ENCODE assay signal across 30 cellular contexts in genomic region chr5:149957855-149958254, GRCh38. TPM values are rescaled to one million over a fixed set of nuclear protein-coding genes. Genes with fewer than 3 reads are reported as not detected.
DNase-seq lines count a peak whose midpoint lies in the region; ATAC-seq, FAIRE-seq and TF ChIP-seq lines count a peak whose summit lies in the region.
"Had no signal": no experiment of that assay in that cellular context is flagged by ENCODE, and none has a peak within 500 bp of the region (broad histone marks: within the 10 kb centered on the region; RNA-seq: fewer than 3 reads in every experiment).

No MANE protein-coding gene starts in this region.

- intact Hi-C loops in CD8-positive, alpha-beta T cell (cut with DNase I, micrococcal nuclease): no loop called here

- no peak overlapping the region for H3K27ac ChIP-seq in H1 (ENCODE audit: low read depth, low read length)
- H3K27ac ChIP-seq in CD8-positive, alpha-beta T cell (ENCODE audit: low read depth, low read length): no peak overlapping the region
- H3K27ac ChIP-seq: heart left ventricle, pancreas, SJSA1, thoracic aorta had no signal

- no peak overlapping the region for H2BK15ac ChIP-seq in H1 (ENCODE audit: low read length)

- H4K20me1 ChIP-seq in H1 (replicated peaks in 1 of 2; ENCODE audit: control insufficient read depth in 1 of 2, insufficient read depth in 2 of 2, low read length in 2 of 2): peaks cover 0 to 2% of the 10 kb centered on the region in 2 experiments

- H3K4me3 Mint-ChIP-seq in nephron progenitor cell: no peak overlapping the region
- H3K4me3 Mint-ChIP-seq in CD8-positive, alpha-beta T cell: no peak overlapping the region
- H3K4me3 Mint-ChIP-seq: activated T-cell treated with anti-CD3 and anti-CD28 coated beads, Interleukin-2, amount 50 U/mL, for 4 hours; natural killer cell treated with Interleukin-12 subunit alpha and Interleukin-12 subunit beta and Interleukin-15 and Interleukin-18, amount 100 ng/mL, for 72 hours; T-cell had no signal

- TF ChIP-seq RAD21 in Ishikawa (IDR thresholded peaks at IDR 0.05; ENCODE audit: low read depth) (no peak), H1 (IDR thresholded peaks at IDR 0.05 in 1 of 2, conservative IDR thresholded peaks at IDR 0.05 in 1 of 2; ENCODE audit: low read depth in 2 of 2, low read length in 2 of 2) (no peak)

- H3K36me3 Mint-ChIP-seq in nephron progenitor cell (ENCODE audit: low read depth): peaks cover 4% of the 10 kb centered on the region
- peaks cover 13% of the 10 kb centered on the region for H3K36me3 Mint-ChIP-seq in CD8-positive, alpha-beta T cell

- peaks cover 55% of the 10 kb centered on the region for H3K4me1 Mint-ChIP-seq in nephron progenitor cell
- H3K4me1 Mint-ChIP-seq in CD8-positive, alpha-beta T cell (ENCODE audit: low read depth): peaks cover 32% of the 10 kb centered on the region

- no peak overlapping the region for H3K4ac ChIP-seq in H1 (replicated peaks; ENCODE audit: insufficient read length, low read depth, low read length)

- no peak overlapping the region for H3K9ac ChIP-seq in H1 (replicated peaks in 1 of 4; ENCODE audit: extremely low read depth in 1 of 4, low read depth in 3 of 4, low read length in 3 of 4)

- FAIRE-seq in H1 (lab: Jason Lieb, UNC): no peak
- FAIRE-seq: pancreas, TTC549 had no signal

- H2AFZ ChIP-seq in H1 (ENCODE audit: low read length): 0 out of 2 replicates have a peak overlapping the region, but pooled peaks have one; percentile 34

- H2BK20ac ChIP-seq in H1 (ENCODE audit: low read length): no peak overlapping the region

- peaks cover 0 to 8% (median 5%) of the 10 kb centered on the region in 4 experiments; a peak in 4 of 7 replicates for H3K4me1 ChIP-seq in H1 (replicated peaks in 1 of 4; ENCODE audit: control insufficient read depth in 3 of 4, insufficient read depth in 4 of 4, low read length in 3 of 4)
- H3K4me1 ChIP-seq in CD8-positive, alpha-beta T cell (ENCODE audit: insufficient read depth, low read length): peaks cover 26% of the 10 kb centered on the region

- CTCF ChIA-PET in H1 (lab: Charles Lee; ENCODE audit: partially characterized antibody): interaction anchor here (0.7 to 8.5 kb wide), 12 partner anchors 9 to 305 kb away, joined by 3 to 112 read pairs (median 6); partner anchors contain the start of gene PDE6A
- CTCF ChIA-PET in CD8-positive, alpha-beta T cell (lab: Charles Lee): interaction anchor here (1.7 to 3.3 kb wide), 3 partner anchors 33 to 301 kb away, joined by 3 to 20 read pairs (median 11); no protein-coding TSS in a partner anchor

- no peak overlapping the region for H4K8ac ChIP-seq in H1 (ENCODE audit: extremely low read depth, insufficient read depth, low read length)

- no peak for ATAC-seq in CD8-positive, alpha-beta T cell
- no peak for ATAC-seq in omental fat pad (ENCODE audit: low FRiP score)
- ATAC-seq: activated T-cell treated with anti-CD3 and anti-CD28 coated beads, Interleukin-2, amount 50 U/mL, for 4 hours; heart left ventricle; left lung; natural killer cell treated with Interleukin-12 subunit alpha and Interleukin-12 subunit beta and Interleukin-15 and Interleukin-18, amount 100 ng/mL, for 72 hours; pancreas; right cardiac atrium; T-cell had no signal

- H3K27ac Mint-ChIP-seq in nephron progenitor cell: no peak overlapping the region
- H3K27ac Mint-ChIP-seq in CD8-positive, alpha-beta T cell: no peak overlapping the region
- H3K27ac Mint-ChIP-seq: brain; CD4-positive, CD25-positive, alpha-beta regulatory T cell; T-cell had no signal

- no peaks in the 10 kb centered on the region for H3K79me2 ChIP-seq in H1 (ENCODE audit: control insufficient read depth in 1 of 2, insufficient read depth in 2 of 2, low read length in 2 of 2)

- TF ChIP-seq EP300 in Ishikawa (IDR thresholded peaks at IDR 0.05; ENCODE audit: borderline replicate concordance) (peak; percentile 67; the same call in 1 of the 2 replicates), H1 (IDR thresholded peaks at IDR 0.05; ENCODE audit: borderline replicate concordance in 1 of 2, low read depth in 2 of 2, low read length in 2 of 2) (no peak)

- H3K14ac ChIP-seq in H1 (ENCODE audit: insufficient read length): no peak overlapping the region

- H3K23ac ChIP-seq in H1 (ENCODE audit: insufficient read length): no peak overlapping the region

- H3K4me2 ChIP-seq in H1 (ENCODE audit: insufficient read depth in 1 of 2, low read depth in 2 of 2, low read length in 2 of 2): no peak overlapping the region

- no peaks in the 10 kb centered on the region for H3K9me3 Mint-ChIP-seq in nephron progenitor cell
- no peaks in the 10 kb centered on the region for H3K9me3 Mint-ChIP-seq in CD8-positive, alpha-beta T cell
- H3K9me3 Mint-ChIP-seq: activated T-cell treated with anti-CD3 and anti-CD28 coated beads, Interleukin-2, amount 50 U/mL, for 4 hours; brain; CD4-positive, CD25-positive, alpha-beta regulatory T cell; natural killer cell treated with Interleukin-12 subunit alpha and Interleukin-12 subunit beta and Interleukin-15 and Interleukin-18, amount 100 ng/mL, for 72 hours; T-cell had no signal

- POLR2A ChIA-PET in H1 (lab: Charles Lee; ENCODE audit: partially characterized antibody): no interaction called here
- POLR2A ChIA-PET in CD8-positive, alpha-beta T cell (lab: Charles Lee): no interaction called here

- no peak overlapping the region for H2BK120ac ChIP-seq in H1 (replicated peaks; ENCODE audit: low read depth, low read length)

- H2BK12ac ChIP-seq in H1 (ENCODE audit: low read depth, low read length): no peak overlapping the region

- no peak overlapping the region for H3K4me3 ChIP-seq in H1 (ENCODE audit: extremely low read depth in 1 of 4, insufficient read depth in 2 of 4, low read depth in 3 of 4, low read length in 4 of 4)
- no peak overlapping the region for H3K4me3 ChIP-seq in CD8-positive, alpha-beta T cell (ENCODE audit: low read depth, low read length)
- H3K4me3 ChIP-seq: heart left ventricle, left lung, pancreas, SJSA1, thoracic aorta had no signal

- WGBS in H1 (ENCODE audit: extremely low coverage in 1 of 2, insufficient coverage in 1 of 2, insufficient read length in 1 of 2, insufficient replicate concordance in 2 of 2, low coverage in 1 of 2, low lambda C conversion rate in 2 of 2, missing lambda C conversion rate in 1 of 2), 2 experiments: 88% methylated on average over 4 of the region's 4 CpGs; no CpG with 5 or more reads in 1 of the 2 experiments

- peaks cover 9% of the 10 kb centered on the region for H3K23me2 ChIP-seq in H1 (ENCODE audit: low read depth, low read length)

- H4K91ac ChIP-seq in H1 (replicated peaks; ENCODE audit: insufficient read length, low read length): no peak overlapping the region

- no peak overlapping the region for H3K56ac ChIP-seq in H1 (replicated peaks; ENCODE audit: insufficient read length, low read depth, low read length)

- H4K5ac ChIP-seq in H1 (ENCODE audit: insufficient read length, low read depth, low read length): no peak overlapping the region

- H3K27me3 Mint-ChIP-seq in nephron progenitor cell (ENCODE audit: low read depth, poor library complexity): no peaks in the 10 kb centered on the region
- H3K27me3 Mint-ChIP-seq in CD8-positive, alpha-beta T cell (ENCODE audit: low read depth): no peaks in the 10 kb centered on the region
- H3K27me3 Mint-ChIP-seq: CD4-positive, CD25-positive, alpha-beta regulatory T cell; T-cell had no signal

- TF ChIP-seq POLR2A in H1 (IDR thresholded peaks at IDR 0.05; ENCODE audit: control extremely low read depth in 1 of 2, low read depth in 2 of 2, low read length in 2 of 2): no peak

- TF ChIP-seq CTCF in H1 (IDR thresholded peaks at IDR 0.05; ENCODE audit: control extremely low read depth in 1 of 3, insufficient read depth in 1 of 3, low read depth in 1 of 3, low read length in 3 of 3): no peak
- no peak for TF ChIP-seq CTCF in nephron progenitor cell (IDR thresholded peaks at IDR 0.05)
- no peak for TF ChIP-seq CTCF in CD8-positive, alpha-beta T cell (IDR thresholded peaks at IDR 0.05)
- no peak for TF ChIP-seq CTCF in omental fat pad (IDR thresholded peaks at IDR 0.05)

- H2BK5ac ChIP-seq in H1 (ENCODE audit: low read depth, low read length): no peak overlapping the region

- no peaks in the 10 kb centered on the region for H3K79me1 ChIP-seq in H1 (ENCODE audit: low read depth, low read length)

- DNase-seq in ELR (ENCODE audit: low read depth) (peak; percentile 73), H1 (ENCODE audit: low read depth in 1 of 2, low spot score in 2 of 2) (no peak), nephron progenitor cell (peak; percentile 20), omental fat pad (ENCODE audit: low spot score) (no peak)
- no peak for DNase-seq in stimulated activated CD4-positive, alpha-beta T cell treated with anti-CD3 and anti-CD28 coated beads, Interleukin-4, amount 100 ng/mL, for 4 hours
- no peak for DNase-seq in CD8-positive, alpha-beta T cell
- DNase-seq: activated CD4-positive, alpha-beta T cell treated with anti-CD3 and anti-CD28 coated beads for 4 hours; activated T-cell treated with anti-CD3 and anti-CD28 coated beads, Interleukin-2, amount 50 U/mL, for 4 hours; CD4-positive, CD25-positive, alpha-beta regulatory T cell; DMS 273 treated with DMSO at 0.1 percent for 48 hours; effector CD4-positive, alpha-beta T cell; erythroblast; GDM1; GOT3; heart left ventricle; left lung; midbrain; NCI-H1092 treated with DMSO at 0.1 percent for 48 hours; NCI-H2081 treated with DMSO at 0.1 percent for 48 hours; NCI-H446 treated with DMSO at 0.1 percent for 48 hours; pancreas; right cardiac atrium; stimulated activated naive CD4-positive, alpha-beta T cell treated with Interleukin-2 at 50 U/mL for 16 hours; T-cell had no signal

- no peak overlapping the region for H2AK5ac ChIP-seq in H1 (ENCODE audit: low read depth, low read length)

- H3K27me3 ChIP-seq in H1 (replicated peaks in 1 of 4; ENCODE audit: control insufficient read depth in 3 of 4, extremely low read depth in 1 of 4, insufficient read depth in 3 of 4, low read length in 3 of 4): peaks cover 0 to 5% (median 1%) of the 10 kb centered on the region in 4 experiments; a peak in 3 of 7 replicates
- no peaks in the 10 kb centered on the region for H3K27me3 ChIP-seq in CD8-positive, alpha-beta T cell (ENCODE audit: insufficient read depth, low read length)
- H3K27me3 ChIP-seq: heart left ventricle, left lung, pancreas, SJSA1 had no signal

- no peaks in the 10 kb centered on the region for H3K36me3 ChIP-seq in H1 (ENCODE audit: control insufficient read depth in 2 of 4, insufficient read depth in 4 of 4, low read length in 3 of 4)
- no peaks in the 10 kb centered on the region for H3K36me3 ChIP-seq in CD8-positive, alpha-beta T cell (ENCODE audit: insufficient read depth, low read length)
- H3K36me3 ChIP-seq: heart left ventricle, left lung, pancreas, thoracic aorta had no signal

- H3K9me3 ChIP-seq in H1 (ENCODE audit: insufficient read depth in 2 of 2, low read depth in 1 of 2, low read length in 1 of 2): no peaks in the 10 kb centered on the region
- no peaks in the 10 kb centered on the region for H3K9me3 ChIP-seq in CD8-positive, alpha-beta T cell (ENCODE audit: low read length)
- H3K9me3 ChIP-seq: heart left ventricle, left lung, pancreas, SJSA1, thoracic aorta had no signal

- H3K18ac ChIP-seq in H1 (ENCODE audit: extremely low read depth, low read length): no peak overlapping the region

RNA-seq across cellular contexts. Expression of gene SLC26A2, which starts 2.7 kb away (rescaled TPM):
- total RNA-seq in H1 (2021; fragmentation: NEBNext Ultra II Directional; extraction: Animal tissue kit (Norgen Biotek cat#: 25700)): 10.9 and 11.4 TPM in 2 replicates
- 2.2 and 3.7 TPM in 2 replicates for polyA plus RNA-seq in H1 (2011; rRNA removed)
- polyA plus RNA-seq in H1 (2011; cell fraction: cytosol; rRNA removed): 3.4 TPM
- 2.7 TPM for polyA plus RNA-seq in H1 (2011; cell fraction: nucleus; rRNA removed)
- 3.0 to 6.3 TPM (median 4.2 TPM) in 4 replicates for polyA plus RNA-seq in H1 (2012, experiment 1 of 2)
- 0.38 TPM for polyA plus RNA-seq in H1 (2012, experiment 2 of 2)
- 11.1 TPM for polyA plus RNA-seq in H1 (2013, experiment 1 of 2)
- 12.4 TPM for polyA plus RNA-seq in H1 (2013, experiment 2 of 2)
- 24.4 and 34.0 TPM in 2 replicates for polyA minus RNA-seq in H1 (2011; rRNA and poly(A)+ RNA removed)
- 9.8 TPM for polyA minus RNA-seq in H1 (2011; cell fraction: cytosol; rRNA and poly(A)+ RNA removed)
- polyA minus RNA-seq in H1 (2011; cell fraction: nucleus; rRNA and poly(A)+ RNA removed): 11.9 TPM
- 1 to 10 TPM; 2.0 to 2.2 TPM for total RNA-seq in CD8-positive, alpha-beta T cell
- total RNA-seq in omental fat pad: 10 to 100 TPM; 14.8 to 21.8 (median 16.6) TPM

RNA-seq across cellular contexts. Expression of gene PDE6A, which starts 13.3 kb away (rescaled TPM):
- not detected in 2 replicates for total RNA-seq in H1 (2021; fragmentation: NEBNext Ultra II Directional; extraction: Animal tissue kit (Norgen Biotek cat#: 25700))
- polyA plus RNA-seq in H1 (2011; rRNA removed): not detected in 2 replicates
- polyA plus RNA-seq in H1 (2011; cell fraction: cytosol; rRNA removed): not detected
- not detected for polyA plus RNA-seq in H1 (2011; cell fraction: nucleus; rRNA removed)
- polyA plus RNA-seq in H1 (2012, experiment 1 of 2): not detected in 4 replicates
- polyA plus RNA-seq in H1 (2012, experiment 2 of 2): not detected
- 0.02 TPM for polyA plus RNA-seq in H1 (2013, experiment 1 of 2)
- not detected for polyA plus RNA-seq in H1 (2013, experiment 2 of 2)
- not detected in 2 replicates for polyA minus RNA-seq in H1 (2011; rRNA and poly(A)+ RNA removed)
- not detected for polyA minus RNA-seq in H1 (2011; cell fraction: cytosol; rRNA and poly(A)+ RNA removed)
- polyA minus RNA-seq in H1 (2011; cell fraction: nucleus; rRNA and poly(A)+ RNA removed): not detected
- not detected for total RNA-seq in CD8-positive, alpha-beta T cell
- not detected for total RNA-seq in omental fat pad
- total RNA-seq: activated T-cell treated with anti-CD3 and anti-CD28 coated beads, Interleukin-2, amount 50 U/mL, for 4 hours; CD4-positive, CD25-positive, alpha-beta regulatory T cell; left lung; natural killer cell treated with Interleukin-12 subunit alpha and Interleukin-12 subunit beta and Interleukin-15 and Interleukin-18, amount 100 ng/mL, for 72 hours; pancreas; T-cell; thoracic aorta had no signal
- polyA plus RNA-seq: CD4-positive, CD25-positive, alpha-beta regulatory T cell; pancreas had no signal

RNA-seq across cellular contexts. Expression of gene TIGD6, which starts 42.6 kb away (rescaled TPM):
- total RNA-seq in H1 (2021; fragmentation: NEBNext Ultra II Directional; extraction: Animal tissue kit (Norgen Biotek cat#: 25700)): 1.2 and 1.3 TPM in 2 replicates
- 1.9 and 2.4 TPM in 2 replicates for polyA plus RNA-seq in H1 (2011; rRNA removed)
- 1.8 TPM for polyA plus RNA-seq in H1 (2011; cell fraction: cytosol; rRNA removed)
- polyA plus RNA-seq in H1 (2011; cell fraction: nucleus; rRNA removed): 1.9 TPM
- polyA plus RNA-seq in H1 (2012, experiment 1 of 2): 1.6 to 2.0 TPM (median 1.7 TPM) in 4 replicates
- polyA plus RNA-seq in H1 (2012, experiment 2 of 2): 0.81 TPM
- polyA plus RNA-seq in H1 (2013, experiment 1 of 2): 1.6 TPM
- 1.5 TPM for polyA plus RNA-seq in H1 (2013, experiment 2 of 2)
- polyA minus RNA-seq in H1 (2011; rRNA and poly(A)+ RNA removed): 3.7 and 4.7 TPM in 2 replicates
- polyA minus RNA-seq in H1 (2011; cell fraction: cytosol; rRNA and poly(A)+ RNA removed): 1.5 TPM
- 4.6 TPM for polyA minus RNA-seq in H1 (2011; cell fraction: nucleus; rRNA and poly(A)+ RNA removed)
- total RNA-seq in CD8-positive, alpha-beta T cell: 1 to 10 TPM in 1 of 2 experiments, under 1 TPM in 1; 0.97 to 1.5 TPM
- total RNA-seq in omental fat pad: 1 to 10 TPM; 3.1 to 4.9 (median 3.8) TPM

RNA-seq across cellular contexts. Expression of gene HMGXB3, which starts 42.7 kb away (rescaled TPM):
- 27.5 and 28.0 TPM in 2 replicates for total RNA-seq in H1 (2021; fragmentation: NEBNext Ultra II Directional; extraction: Animal tissue kit (Norgen Biotek cat#: 25700))
- 26.8 and 28.8 TPM in 2 replicates for polyA plus RNA-seq in H1 (2011; rRNA removed)
- 31.4 TPM for polyA plus RNA-seq in H1 (2011; cell fraction: cytosol; rRNA removed)
- 65.3 TPM for polyA plus RNA-seq in H1 (2011; cell fraction: nucleus; rRNA removed)
- 22.4 to 27.4 TPM (median 24.9 TPM) in 4 replicates for polyA plus RNA-seq in H1 (2012, experiment 1 of 2)
- polyA plus RNA-seq in H1 (2012, experiment 2 of 2): 18.1 TPM
- 16.3 TPM for polyA plus RNA-seq in H1 (2013, experiment 1 of 2)
- polyA plus RNA-seq in H1 (2013, experiment 2 of 2): 13.6 TPM
- polyA minus RNA-seq in H1 (2011; rRNA and poly(A)+ RNA removed): 43.1 and 46.9 TPM in 2 replicates
- 19.4 TPM for polyA minus RNA-seq in H1 (2011; cell fraction: cytosol; rRNA and poly(A)+ RNA removed)
- polyA minus RNA-seq in H1 (2011; cell fraction: nucleus; rRNA and poly(A)+ RNA removed): 42.7 TPM
- total RNA-seq in CD8-positive, alpha-beta T cell: 10 to 100 TPM; 27.4 to 29.7 TPM
- total RNA-seq in omental fat pad: 10 to 100 TPM; 31.6 to 63.8 (median 37.9) TPM

Comparison
In these comparisons a context has a peak if more than half of its experiments do, and no peak if none do; other contexts are left out.
1. DNase-seq: peak in ELR (single experiment) and nephron progenitor cell (single experiment); none in H1 (0 of 2), stimulated activated CD4-positive, alpha-beta T cell treated with anti-CD3 and anti-CD28 coated beads, Interleukin-4, amount 100 ng/mL, for 4 hours (0 of 2), CD8-positive, alpha-beta T cell (0 of 7) and omental fat pad (single experiment).